Comparison of ENCODE assay signal across 8 cellular contexts in the genomic region with DNA sequence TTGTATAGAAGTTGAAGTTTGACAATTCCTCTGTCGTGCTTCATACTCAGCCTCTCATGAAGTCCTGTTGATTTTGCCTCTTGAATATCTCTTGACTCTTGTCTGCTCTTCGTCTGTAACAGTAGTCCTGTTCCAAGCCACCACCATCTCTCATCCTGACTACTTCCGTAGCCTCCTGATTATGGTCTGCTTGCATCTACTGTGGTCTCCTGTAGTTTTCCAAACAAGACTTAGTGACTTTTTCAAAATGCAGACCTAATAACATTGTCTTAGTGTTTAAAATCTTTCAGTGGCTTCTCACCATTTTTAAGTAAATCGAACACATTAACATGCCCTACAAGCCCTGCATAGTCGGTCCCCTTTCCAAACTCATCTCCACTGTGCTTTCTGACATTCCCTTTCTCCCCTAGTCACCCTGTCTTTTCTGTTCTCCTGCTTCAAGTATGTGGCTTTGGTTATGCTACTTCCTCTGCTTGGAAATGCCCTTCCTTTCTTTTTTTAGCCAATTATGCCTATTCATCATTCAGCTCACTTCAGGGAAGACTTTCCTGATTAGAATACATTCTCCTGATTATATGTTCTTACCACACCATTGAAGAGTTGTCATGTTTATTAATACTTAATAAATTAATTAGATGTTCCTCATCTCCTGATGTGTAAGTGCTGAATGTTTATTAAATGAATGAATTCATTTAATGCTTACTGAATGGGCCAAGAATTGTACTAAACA. TPM values are rescaled to one million over a fixed set of nuclear protein-coding genes. Genes with fewer than 3 reads are reported as not detected.
DNase-seq lines count a peak whose midpoint lies in the region; ATAC-seq and TF ChIP-seq lines count a peak whose summit lies in the region.

No MANE protein-coding gene starts in this region.

- H2BK120ac ChIP-seq in mesenchymal stem cell (ENCODE audit: low read depth, low read length) = no peak overlapping the region

- H3K23ac ChIP-seq in mesenchymal stem cell (ENCODE audit: low read length in 2 of 2) = no peak overlapping the region

- H3K27ac ChIP-seq in mesenchymal stem cell (ENCODE audit: low read length, poor library complexity, severe bottlenecking) (no peak overlapping the region), substantia nigra (ENCODE audit: low read depth, low read length, poor library complexity, severe bottlenecking) (no peak overlapping the region), tibial nerve (peak overlapping the region in 2 of 4 donors; percentile 36 to 96)

- no peak for TF ChIP-seq CTCF in AG10803 (conservative IDR thresholded peaks at IDR 0.05; ENCODE audit: low read length)
- TF ChIP-seq CTCF in HFFc6 (IDR thresholded peaks at IDR 0.05) = no peak
- TF ChIP-seq CTCF in tibial nerve (IDR thresholded peaks at IDR 0.05) = no peak

- peaks cover 2% of the 10 kb centered on the region for H3K79me1 ChIP-seq in mesenchymal stem cell (replicated peaks; ENCODE audit: low read length, poor library complexity, severe bottlenecking)

- no peaks in the 10 kb centered on the region for H3K27me3 ChIP-seq in mesenchymal stem cell (ENCODE audit: control insufficient read depth in 1 of 2, insufficient read depth in 1 of 2, low read length in 2 of 2)
- no peaks in the 10 kb centered on the region for H3K27me3 ChIP-seq in tibial nerve

- H3K4me1 ChIP-seq in mesenchymal stem cell (ENCODE audit: control insufficient read depth, insufficient read depth, low read depth, low read length) (peaks cover 3% of the 10 kb centered on the region), tibial nerve (peaks cover 0 to 59% (median 25%) of the 10 kb centered on the region in 4 donors)

- TF ChIP-seq EP300 in tibial nerve (IDR thresholded peaks at IDR 0.05) = no peak

- no peaks in the 10 kb centered on the region for H3K36me3 Mint-ChIP-seq in HFFc6 (ENCODE audit: low read depth)

- WGBS in mesenchymal stem cell = 47% methylated on average over 5 of the region's 5 CpGs
- 51 to 53% methylated on average over 5 of the region's 5 CpGs for WGBS in tibial nerve, 2 donors

- ATAC-seq in GM19397 (IDR thresholded peaks at IDR 0.05; ENCODE audit: unreplicated experiment) = no peak

- DNase-seq in AG10803 (ENCODE audit: low read depth) = no peak
- DNase-seq in HFFc6 = peak; percentile 19
- peak; percentile 24 for DNase-seq in astrocyte of the hippocampus (ENCODE audit: low read depth, low spot score)
- DNase-seq in mesenchymal stem cell = peak; percentile 53
- DNase-seq in substantia nigra (lab: John Stamatoyannopoulos, UW) = no peak
- no peak for DNase-seq in tibial nerve (ENCODE audit: low spot score in 2 of 2)
- DNase-seq in 8988T = no peak

- peaks cover 36% of the 10 kb centered on the region for H3K4me1 Mint-ChIP-seq in HFFc6 (ENCODE audit: low read depth)

- H3K9me3 Mint-ChIP-seq in HFFc6 = no peaks in the 10 kb centered on the region

- no peak overlapping the region for H2BK5ac ChIP-seq in mesenchymal stem cell (ENCODE audit: low read depth, low read length, poor library complexity, severe bottlenecking)

- peak overlapping the region; percentile 99 for H3K9ac ChIP-seq in mesenchymal stem cell (ENCODE audit: low read length)

- H3K4me2 ChIP-seq in mesenchymal stem cell (ENCODE audit: low read length, poor library complexity, severe bottlenecking) = peak overlapping the region; percentile 50

- H4K8ac ChIP-seq in mesenchymal stem cell (ENCODE audit: low read length) = no peak overlapping the region

- no peak overlapping the region for H2AFZ ChIP-seq in mesenchymal stem cell (ENCODE audit: low read depth, low read length)

- H3K27ac Mint-ChIP-seq in HFFc6 = peak overlapping the region; percentile 98

- H3K4ac ChIP-seq in mesenchymal stem cell (ENCODE audit: low read depth in 1 of 2, low read length in 2 of 2) = no peak overlapping the region

- no peak overlapping the region for H2BK12ac ChIP-seq in mesenchymal stem cell (ENCODE audit: low read length in 2 of 2)

- no peaks in the 10 kb centered on the region for H3K9me3 ChIP-seq in mesenchymal stem cell (ENCODE audit: control insufficient read depth, low read length)
- no peaks in the 10 kb centered on the region for H3K9me3 ChIP-seq in tibial nerve

- no peak overlapping the region for H3K14ac ChIP-seq in mesenchymal stem cell (ENCODE audit: low read length in 2 of 2)

- no peak overlapping the region for H2BK15ac ChIP-seq in mesenchymal stem cell (ENCODE audit: low read depth, poor library complexity, severe bottlenecking)

- H2AK5ac ChIP-seq in mesenchymal stem cell (ENCODE audit: low read length, severe bottlenecking) = no peak overlapping the region

- H4K91ac ChIP-seq in mesenchymal stem cell (ENCODE audit: low read length) = no peak overlapping the region

- peak overlapping the region; percentile 90 for H3K4me3 ChIP-seq in AG10803 (ENCODE audit: low read length)
- peak overlapping the region in 1 of 2 experiments; percentile 95 for H3K4me3 ChIP-seq in mesenchymal stem cell (ENCODE audit: insufficient read depth in 1 of 2, low read depth in 1 of 2, low read length in 2 of 2)
- H3K4me3 ChIP-seq in tibial nerve = peak overlapping the region in 2 of 4 donors; percentile 80 to 90

- H3K27me3 Mint-ChIP-seq in HFFc6 (ENCODE audit: insufficient read depth) = peaks cover 3% of the 10 kb centered on the region

- H3K18ac ChIP-seq in mesenchymal stem cell (ENCODE audit: low read depth in 1 of 2, low read length in 2 of 2) = no peak overlapping the region

- H3K36me3 ChIP-seq in mesenchymal stem cell (ENCODE audit: control insufficient read depth in 1 of 2, insufficient read depth in 2 of 2, low read depth in 1 of 2, low read length in 2 of 2) = peaks cover 0 to 4% of the 10 kb centered on the region in 2 experiments
- no peaks in the 10 kb centered on the region for H3K36me3 ChIP-seq in tibial nerve

- TF ChIP-seq POLR2A in tibial nerve (IDR thresholded peaks at IDR 0.05) = no peak

- H3K4me3 Mint-ChIP-seq in HFFc6 = peak overlapping the region; percentile 99

RNA-seq across cellular contexts. Expression of a gene that starts 2.0 kb away (rescaled TPM):
- 10 to 100 TPM; 40.0 to 46.7 (median 40.8) TPM for total RNA-seq in HFFc6 (2021; fragmentation: NEBNext Ultra II Directional; extraction: Animal tissue kit (Norgen Biotek cat#: 25700))
- 30.9 TPM for polyA plus RNA-seq in mesenchymal stem cell (2013, experiment 1 of 2)
- polyA plus RNA-seq in mesenchymal stem cell (2013, experiment 2 of 2) = 32.0 TPM
- total RNA-seq in tibial nerve = 10 to 100 TPM; 37.5 to 70.1 (median 54.6) TPM

RNA-seq across cellular contexts. Expression of a gene that starts 2.1 kb away (rescaled TPM):
- 1 to 10 TPM in 5 of 6 experiments, under 1 TPM in 1; 0.73 to 1.5 (median 1.3) TPM for total RNA-seq in HFFc6 (2021; fragmentation: NEBNext Ultra II Directional; extraction: Animal tissue kit (Norgen Biotek cat#: 25700))
- polyA plus RNA-seq in mesenchymal stem cell (2013, experiment 1 of 2) = 0.97 TPM
- 1.2 TPM for polyA plus RNA-seq in mesenchymal stem cell (2013, experiment 2 of 2)
- total RNA-seq in tibial nerve = 1 to 10 TPM in 1 of 4 donors, not detected in 3; 1.2 TPM

Comparison
In these comparisons a context has a peak if more than half of its experiments do, and no peak if none do; other contexts are left out.
1. DNase-seq: peak in HFFc6 (single experiment), astrocyte of the hippocampus (single experiment) and mesenchymal stem cell (single experiment); none in AG10803 (single experiment), substantia nigra (0 of 49), tibial nerve (0 of 2) and 8988T (single experiment).